In genomic region chr18:23573948-23574431, GRCh38 we compare ENCODE assay signal across 8 cellular contexts. TPM values are rescaled to one million over a fixed set of nuclear protein-coding genes. Genes with fewer than 3 reads are reported as not detected.
DNase-seq lines count a peak whose midpoint lies in the region; ATAC-seq and TF ChIP-seq lines count a peak whose summit lies in the region.

No MANE protein-coding gene starts in this region.

- H3K9ac ChIP-seq in ES-I3 (ENCODE audit: low read depth, low read length) = peak overlapping the region; percentile 16

- TF ChIP-seq CTCF in dorsolateral prefrontal cortex (IDR thresholded peaks at IDR 0.05 in 54 of 56, conservative IDR thresholded peaks at IDR 0.05 in 2 of 56; ENCODE audit: low read depth in 1 of 56, partially characterized antibody in 56 of 56) (no peak), osteoblast (IDR thresholded peaks at IDR 0.05; ENCODE audit: extremely low read depth, low read depth, low read length) (no peak)

- H4K20me1 ChIP-seq in osteoblast (ENCODE audit: insufficient read depth, low read length) = peaks cover 21% of the 10 kb centered on the region

- H3K4me1 ChIP-seq in ES-I3 (ENCODE audit: insufficient read depth, low read length) (peaks cover 24% of the 10 kb centered on the region), osteoblast (ENCODE audit: insufficient read depth, low read length) (peaks cover 22% of the 10 kb centered on the region)

- H2AFZ ChIP-seq in osteoblast (ENCODE audit: low read length) = no peak overlapping the region

- peak; percentile 24 for DNase-seq in SW480 (ENCODE audit: low spot score)
- no peak for DNase-seq in dorsolateral prefrontal cortex
- peak; percentile 94 for DNase-seq in osteoblast (ENCODE audit: insufficient read length, low spot score, missing footprints)
- DNase-seq in globus pallidus (ENCODE audit: low spot score) = no peak
- no peak for DNase-seq in NCI-H774 (lab: John Stamatoyannopoulos, UW)
- DNase-seq in NCI-H1417 treated with DMSO at 0.1 percent for 48 hours (lab: John Stamatoyannopoulos, UW) = no peak

- H3K36me3 ChIP-seq in ES-I3 (ENCODE audit: insufficient read depth, low read length) (peaks cover 24% of the 10 kb centered on the region), osteoblast (ENCODE audit: insufficient read depth, low read length) (peaks cover 42% of the 10 kb centered on the region)

- intact Hi-C loops in dorsolateral prefrontal cortex (cut with DNase I) = no loop called here

- no peak for ATAC-seq in GM18502 (IDR thresholded peaks at IDR 0.05; ENCODE audit: poor library complexity, unreplicated experiment)

- H3K27ac ChIP-seq in dorsolateral prefrontal cortex (peak overlapping the region in 50 of 59 donors; percentile 2 to 80 (median 62)), osteoblast (ENCODE audit: low read depth, low read length) (peak overlapping the region; percentile 76)

- peak overlapping the region; percentile 70 for H3K4me2 ChIP-seq in osteoblast (ENCODE audit: insufficient read depth, low read length)

- H3K4me3 ChIP-seq in dorsolateral prefrontal cortex = peak overlapping the region in 1 of 59 donors; percentile 2
- peak overlapping the region; percentile 18 for H3K4me3 ChIP-seq in osteoblast (ENCODE audit: insufficient read depth, low read length)

- H3K27me3 ChIP-seq in dorsolateral prefrontal cortex (no peaks in the 10 kb centered on the region), osteoblast (ENCODE audit: insufficient read depth, low read length) (no peaks in the 10 kb centered on the region)

- peaks cover 83% of the 10 kb centered on the region for H3K79me2 ChIP-seq in osteoblast (ENCODE audit: insufficient read depth, low read length)

- H3K9me3 ChIP-seq in ES-I3 (ENCODE audit: control insufficient read depth, insufficient read depth, low read length) (no peaks in the 10 kb centered on the region), osteoblast (ENCODE audit: low read depth, low read length) (no peaks in the 10 kb centered on the region)

RNA-seq across cellular contexts. Expression of gene NPC1, which starts 12.3 kb away (rescaled TPM):
- total RNA-seq in dorsolateral prefrontal cortex = 100 to 1,000 TPM in 58 of 120 experiments, 10 to 100 TPM in 62; 45.2 to 321 (median 99.6) TPM
- total RNA-seq in osteoblast = 136 and 254 TPM in 2 replicates

Comparison
In these comparisons a context has a peak if more than half of its experiments do, and no peak if none do; other contexts are left out.
1. DNase-seq: peak in SW480 (single experiment) and osteoblast (single experiment); none in dorsolateral prefrontal cortex (0 of 10), globus pallidus (single experiment), NCI-H774 (single experiment) and NCI-H1417 treated with DMSO at 0.1 percent for 48 hours (single experiment).